Comparison of ENCODE assay signal across 8 cellular contexts in genomic region chr2:85538507-85539360, GRCh38. TPM values are rescaled to one million over a fixed set of nuclear protein-coding genes. Genes with fewer than 3 reads are reported as not detected.
DNase-seq lines count a peak whose midpoint lies in the region; ATAC-seq, FAIRE-seq and TF ChIP-seq lines count a peak whose summit lies in the region.

Gene MAT2A, plus strand, starts transcription at chr2:85539168. Its CDS starts 120 bp downstream, at chr2:85539288.

- CTCF ChIA-PET in BJ (lab: Yijun Ruan, JAX) = interaction anchor here (0.7 to 19.5 kb wide), 8 partner anchors 12 to 125 kb away, joined by 3 to 460 read pairs (median 4); partner anchors contain the start of gene SH2D6

- H3K36me3 ChIP-seq in BJ (ENCODE audit: control insufficient read depth, insufficient read depth, low read length) = peaks cover 10% of the 10 kb centered on the region

- H3K27ac ChIP-seq in cingulate gyrus (ENCODE audit: low read depth, low read length) = peak within 1 kb of the TSS; percentile 99

- H3K27me3 ChIP-seq in BJ (ENCODE audit: control insufficient read depth, insufficient read depth, low read length) = no peaks in the 10 kb centered on the region

- DNase-seq in BJ (ENCODE audit: low read depth) (no peak), GM19239 (ENCODE audit: insufficient read length, low spot score) (peak; percentile 76), NCI-H524 (lab: John Stamatoyannopoulos, UW) (peak; percentile 89), left kidney (ENCODE audit: low read depth, low spot score) (peak; percentile 98)
- DNase-seq in activated CD4-positive, alpha-beta T cell treated with anti-CD3 and anti-CD28 coated beads for 4 hours = peak; percentile 88 to 92
- DNase-seq in stimulated activated CD4-positive, alpha-beta T cell treated with anti-CD3 and anti-CD28 coated beads, Interleukin-2, amount 100 ng/mL, for 24 hours = peak; percentile 92 to 95

- ATAC-seq in HG03457 (IDR thresholded peaks at IDR 0.05; ENCODE audit: unreplicated experiment) = peak; percentile 61

- peak within 1 kb of the TSS; percentile 98 for H3K4me3 ChIP-seq in BJ (ENCODE audit: low read depth, low read length)

- peak; percentile 83 for TF ChIP-seq CTCF in BJ (IDR thresholded peaks at IDR 0.05; ENCODE audit: insufficient read depth, low read depth, low read length)

- FAIRE-seq in GM19239 (lab: Jason Lieb, UNC) = peak; percentile 87

- POLR2A ChIA-PET in BJ (lab: Charles Lee) = interaction anchor here (0.5 to 2.0 kb wide), 11 partner anchors 9 to 195 kb away, joined by 3 to 13 read pairs (median 5); partner anchors contain the start of gene SH2D6

RNA-seq across cellular contexts. Expression of gene MAT2A, which starts in this region (rescaled TPM):
- 261 and 302 TPM in 2 replicates for polyA plus RNA-seq in BJ (2011; rRNA removed)
- 83.2 and 91.5 TPM in 2 replicates for polyA minus RNA-seq in BJ (2011; rRNA and poly(A)+ RNA removed)
